ENCODE assay signal across 10 cellular contexts in the genomic region with DNA sequence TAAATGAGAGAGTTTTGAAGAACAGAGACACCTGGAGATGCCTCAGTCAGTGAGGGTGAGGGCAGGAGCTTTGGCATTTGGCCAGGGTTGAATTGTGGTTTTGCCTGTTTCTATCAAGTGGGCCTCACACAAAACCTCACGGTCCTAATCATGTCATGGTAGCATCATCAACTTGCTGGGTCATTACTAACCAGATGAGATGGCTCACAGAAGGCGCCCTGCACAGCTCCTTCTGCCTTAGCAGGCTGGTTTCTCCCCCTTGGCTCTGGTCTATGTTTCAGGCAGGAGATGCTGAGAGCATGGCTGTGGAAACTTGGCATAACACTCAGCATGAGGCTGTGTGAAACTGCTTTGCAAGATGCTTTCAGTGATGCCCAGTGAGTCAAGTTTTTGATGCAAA.
DNase-seq lines count a peak whose midpoint lies in the region; ATAC-seq and TF ChIP-seq lines count a peak whose summit lies in the region.
"Had no signal": no experiment of that assay in that cellular context is flagged by ENCODE, and none has a peak within 500 bp of the region (broad histone marks: within the 10 kb centered on the region; RNA-seq: fewer than 3 reads in every experiment).

No MANE protein-coding gene starts in this region.

- no peaks in the 10 kb centered on the region for H3K9me3 ChIP-seq in CD4-positive, alpha-beta memory T cell (ENCODE audit: control insufficient read depth in 1 of 2, low read length in 2 of 2)
- no peaks in the 10 kb centered on the region for H3K9me3 ChIP-seq in PC-3 (ENCODE audit: low read length)
- no peaks in the 10 kb centered on the region for H3K9me3 ChIP-seq in gastrocnemius medialis

- no peaks in the 10 kb centered on the region for H3K27me3 Mint-ChIP-seq in CD4-positive, alpha-beta memory T cell
- H3K27me3 Mint-ChIP-seq: activated naive CD8-positive, alpha-beta T cell treated with anti-CD3 and anti-CD28 coated beads, Interleukin-2, amount 10 ng/mL, durations not matched to agents 7 days and 5 days had no signal

- H3K36me3 Mint-ChIP-seq in CD4-positive, alpha-beta memory T cell, result peaks cover 9 to 19% of the 10 kb centered on the region in 2 donors

- CTCF ChIA-PET in CD4-positive, alpha-beta memory T cell (lab: Charles Lee; ENCODE audit: partially characterized antibody), result no interaction called here
- CTCF ChIA-PET in PC-3 (lab: Charles Lee), result interaction anchor here (0.5 kb wide), 1 partner anchor 62 kb away, joined by 3 read pairs; no protein-coding TSS in a partner anchor

- H3K9me2 ChIP-seq in PC-3 (replicated peaks; ENCODE audit: low read length), result no peaks in the 10 kb centered on the region

- peaks cover 5% of the 10 kb centered on the region for H3K4me1 ChIP-seq in CD4-positive, alpha-beta memory T cell (ENCODE audit: insufficient read depth, low read length)
- H3K4me1 ChIP-seq in PC-3 (ENCODE audit: insufficient read depth, low read length), result peaks cover 6% of the 10 kb centered on the region
- peaks cover 16% of the 10 kb centered on the region for H3K4me1 ChIP-seq in foreskin keratinocyte
- no peaks in the 10 kb centered on the region for H3K4me1 ChIP-seq in gastrocnemius medialis

- H3K27me3 ChIP-seq in CD4-positive, alpha-beta memory T cell (ENCODE audit: insufficient read depth, low read length), result no peaks in the 10 kb centered on the region
- H3K27me3 ChIP-seq in PC-3 (ENCODE audit: low read length) (no peaks in the 10 kb centered on the region), foreskin keratinocyte (no peaks in the 10 kb centered on the region), gastrocnemius medialis (no peaks in the 10 kb centered on the region)

- no peak overlapping the region for H3K4me2 ChIP-seq in PC-3 (ENCODE audit: low read length)

- no peak overlapping the region for H2AFZ ChIP-seq in PC-3 (ENCODE audit: low read length)

- no peak overlapping the region for H3K27ac ChIP-seq in CD4-positive, alpha-beta memory T cell (ENCODE audit: low read depth, low read length)
- no peak overlapping the region for H3K27ac ChIP-seq in PC-3 (ENCODE audit: low read length)
- H3K27ac ChIP-seq in foreskin keratinocyte, result no peak overlapping the region
- H3K27ac ChIP-seq in gastrocnemius medialis, result no peak overlapping the region

- H3K9me3 Mint-ChIP-seq in CD4-positive, alpha-beta memory T cell, result peaks cover 0 to 2% (median 0%) of the 10 kb centered on the region in 8 donors
- H3K9me3 Mint-ChIP-seq: activated naive CD8-positive, alpha-beta T cell treated with anti-CD3 and anti-CD28 coated beads, Interleukin-2, amount 10 ng/mL, durations not matched to agents 7 days and 5 days; neural crest cell had no signal

- no peaks in the 10 kb centered on the region for H4K20me1 ChIP-seq in PC-3 (ENCODE audit: low read length)

- no peak overlapping the region for H3K4me3 Mint-ChIP-seq in CD4-positive, alpha-beta memory T cell
- H3K4me3 Mint-ChIP-seq: activated naive CD8-positive, alpha-beta T cell treated with anti-CD3 and anti-CD28 coated beads, Interleukin-2, amount 10 ng/mL, durations not matched to agents 7 days and 5 days; neural crest cell had no signal

- H3F3A ChIP-seq in PC-3 (ENCODE audit: low read length, unreplicated experiment), result no peaks in the 10 kb centered on the region

- POLR2A ChIA-PET in CD4-positive, alpha-beta memory T cell (lab: Charles Lee; ENCODE audit: partially characterized antibody), result no interaction called here
- POLR2A ChIA-PET in PC-3 (lab: Charles Lee; ENCODE audit: unreplicated experiment), result no interaction called here

- TF ChIP-seq POLR2A in gastrocnemius medialis (IDR thresholded peaks at IDR 0.05), result no peak

- BruUV-seq in PC-3 (replicated peaks; lab: Mats Ljungman, UMichigan), result no TSS peak

- no peaks in the 10 kb centered on the region for H3K79me2 ChIP-seq in PC-3 (ENCODE audit: low read length)

- peak overlapping the region in 1 of 7 donors; percentile 49 for H3K27ac Mint-ChIP-seq in CD4-positive, alpha-beta memory T cell
- H3K27ac Mint-ChIP-seq: activated naive CD8-positive, alpha-beta T cell treated with anti-CD3 and anti-CD28 coated beads, Interleukin-2, amount 10 ng/mL, durations not matched to agents 7 days and 5 days had no signal

- TF ChIP-seq CTCF in PC-3 (conservative IDR thresholded peaks at IDR 0.05; ENCODE audit: low read depth, low read length) (no peak), foreskin keratinocyte (conservative IDR thresholded peaks at IDR 0.05) (no peak), GM13977 (IDR thresholded peaks at IDR 0.05; ENCODE audit: extremely low read depth, insufficient read depth, missing control alignments) (no peak), gastrocnemius medialis (IDR thresholded peaks at IDR 0.05 in 4 of 5, conservative IDR thresholded peaks at IDR 0.05 in 1 of 5) (no peak)

- intact Hi-C loops in CD4-positive, alpha-beta memory T cell (cut with micrococcal nuclease), result no loop called here
- intact Hi-C loops in PC-3 (cut with micrococcal nuclease), result no loop called here
- intact Hi-C loops in gastrocnemius medialis (cut with DNase I; ENCODE audit: low total_unique reads), result no loop called here

- H3K4me3 ChIP-seq in CD4-positive, alpha-beta memory T cell (ENCODE audit: low read length in 2 of 2), result no peak overlapping the region
- H3K4me3 ChIP-seq in PC-3 (ENCODE audit: low read length), result no peak overlapping the region
- H3K4me3 ChIP-seq in gastrocnemius medialis, result no peak overlapping the region

- in situ Hi-C loops in GM13977 (cut with MboI; ENCODE audit: low pct_unique_long_range_greater_than_20kb, low sequenced_read_pairs, unreplicated experiment), result no loop called here
- in situ Hi-C loops in gastrocnemius medialis (cut with MboI; ENCODE audit: low sequenced_read_pairs in 4 of 4), result no loop called here

- DNase-seq in CD4-positive, alpha-beta memory T cell, result peak in 4 of 5 donors; percentile 1 to 13 (median 8)
- DNase-seq in PC-3 (peak; percentile 50), foreskin keratinocyte (peak; percentile 63 to 80), GM13977 (ENCODE audit: low spot score) (no peak), gastrocnemius medialis (no peak)
- DNase-seq: activated naive CD8-positive, alpha-beta T cell treated with anti-CD3 and anti-CD28 coated beads, Interleukin-2, amount 10 ng/mL, durations not matched to agents 7 days and 5 days had no signal

- H3K4me1 Mint-ChIP-seq in CD4-positive, alpha-beta memory T cell, result peaks cover 6 to 7% (median 7%) of the 10 kb centered on the region in 4 donors
- H3K4me1 Mint-ChIP-seq: neural crest cell had no signal

- no peak overlapping the region for H3K9ac ChIP-seq in PC-3 (ENCODE audit: low read length)

- peak; percentile 47 for ATAC-seq in GM18873 (IDR thresholded peaks at IDR 0.05; ENCODE audit: low FRiP score, unreplicated experiment)
- ATAC-seq in HG03159 (IDR thresholded peaks at IDR 0.05; ENCODE audit: unreplicated experiment), result peak; percentile 72
- no peak for ATAC-seq in PC-3
- peak; percentile 95 for ATAC-seq in foreskin keratinocyte
- ATAC-seq in HG02852 (IDR thresholded peaks at IDR 0.05; ENCODE audit: unreplicated experiment), result no peak
- ATAC-seq in gastrocnemius medialis, result no peak

- no peaks in the 10 kb centered on the region for H3K36me3 ChIP-seq in CD4-positive, alpha-beta memory T cell (ENCODE audit: insufficient read depth, low read length)
- H3K36me3 ChIP-seq in PC-3 (ENCODE audit: low read depth, low read length) (no peaks in the 10 kb centered on the region), gastrocnemius medialis (no peaks in the 10 kb centered on the region)

Comparison
In these comparisons a context has a peak if more than half of its experiments do, and no peak if none do; other contexts are left out.
1. DNase-seq: peak in CD4-positive, alpha-beta memory T cell (4 of 5), PC-3 (single experiment) and foreskin keratinocyte (2 of 2); none in GM13977 (single experiment) and gastrocnemius medialis (0 of 2).
2. ATAC-seq: peak in GM18873 (single experiment), HG03159 (single experiment) and foreskin keratinocyte (single experiment); none in PC-3 (single experiment), HG02852 (single experiment) and gastrocnemius medialis (0 of 2).